Comparison of ENCODE assay signal across 8 cellular contexts in the genomic region with DNA sequence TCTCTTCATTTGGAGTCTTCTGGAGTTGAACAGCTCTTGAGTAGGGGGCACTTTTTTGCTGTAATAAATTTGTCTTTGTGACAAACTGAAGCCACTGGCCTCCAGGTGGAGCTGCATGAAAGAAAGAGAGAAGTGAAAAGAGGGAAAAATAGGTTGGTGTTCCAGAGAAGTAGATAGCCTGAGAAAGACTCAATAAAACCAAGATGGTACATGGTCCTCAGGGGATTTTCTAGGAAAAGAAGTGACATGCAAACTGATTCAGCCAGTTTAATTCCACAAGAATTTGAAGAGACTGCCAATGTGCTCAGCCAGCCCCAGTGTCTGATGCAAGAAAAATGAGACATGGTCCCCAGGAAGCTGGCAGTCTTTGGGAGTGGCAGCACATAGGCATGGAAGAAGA.
DNase-seq lines count a peak whose midpoint lies in the region; ATAC-seq, FAIRE-seq and TF ChIP-seq lines count a peak whose summit lies in the region.

No MANE protein-coding gene starts in this region.

- ATAC-seq in GM18867 (IDR thresholded peaks at IDR 0.05; ENCODE audit: unreplicated experiment) (no peak), GM21360 (IDR thresholded peaks at IDR 0.05; ENCODE audit: unreplicated experiment) (no peak)

- H3K4me3 ChIP-seq in AG09309 (ENCODE audit: control insufficient read depth, low read depth, low read length) (no peak overlapping the region), GM12875 (ENCODE audit: low read depth, low read length) (no peak overlapping the region), fibroblast of mammary gland (ENCODE audit: control insufficient read depth, low read depth, low read length) (no peak overlapping the region), prostate gland (no peak overlapping the region)

- no peak overlapping the region for H3K27ac ChIP-seq in prostate gland

- intact Hi-C loops in prostate gland (cut with DNase I) = loop anchor here (5.0 kb wide), 2 partner anchors 469 to 539 kb away; no protein-coding TSS in a partner anchor

- H3K4me1 ChIP-seq in prostate gland (replicated peaks) = no peaks in the 10 kb centered on the region

- FAIRE-seq in RCC 7860 (lab: Jason Lieb, UNC) = no peak

- DNase-seq in AG09309 (ENCODE audit: low read depth) = peak; percentile 61
- DNase-seq in RCC 7860 (ENCODE audit: low spot score) = peak; percentile 46
- DNase-seq in fibroblast of mammary gland (ENCODE audit: low read depth) = peak; percentile 61
- peak; percentile 14 for DNase-seq in prostate gland (ENCODE audit: low spot score)
- no peak for DNase-seq in activated gamma-delta T cell treated with Interleukin-2 at 50 U/mL for 16 hours

- TF ChIP-seq POLR2A in prostate gland (IDR thresholded peaks at IDR 0.05) = no peak

- no peaks in the 10 kb centered on the region for H3K9me3 ChIP-seq in prostate gland

- H3K36me3 ChIP-seq in prostate gland = no peaks in the 10 kb centered on the region

- H3K27me3 ChIP-seq in prostate gland (replicated peaks; ENCODE audit: insufficient read depth) = no peaks in the 10 kb centered on the region

- TF ChIP-seq CTCF in AG09309 (IDR thresholded peaks at IDR 0.05; ENCODE audit: control insufficient read depth, insufficient read depth, low read depth, low read length, missing control alignments) = peak; percentile 62
- TF ChIP-seq CTCF in GM12875 (IDR thresholded peaks at IDR 0.05; ENCODE audit: borderline replicate concordance, insufficient read depth, low read depth, low read length) = peak; percentile 24; the same call in 1 of the 2 replicates
- TF ChIP-seq CTCF in fibroblast of mammary gland (conservative IDR thresholded peaks at IDR 0.05; ENCODE audit: control insufficient read depth, insufficient read depth, low read depth, low read length) = peak; percentile 59
- peak in 3 of 4 experiments; percentile 36 to 69 (median 58) for TF ChIP-seq CTCF in prostate gland (IDR thresholded peaks at IDR 0.05)
